22 cellular contexts compared by ENCODE assay signal in the genomic region with DNA sequence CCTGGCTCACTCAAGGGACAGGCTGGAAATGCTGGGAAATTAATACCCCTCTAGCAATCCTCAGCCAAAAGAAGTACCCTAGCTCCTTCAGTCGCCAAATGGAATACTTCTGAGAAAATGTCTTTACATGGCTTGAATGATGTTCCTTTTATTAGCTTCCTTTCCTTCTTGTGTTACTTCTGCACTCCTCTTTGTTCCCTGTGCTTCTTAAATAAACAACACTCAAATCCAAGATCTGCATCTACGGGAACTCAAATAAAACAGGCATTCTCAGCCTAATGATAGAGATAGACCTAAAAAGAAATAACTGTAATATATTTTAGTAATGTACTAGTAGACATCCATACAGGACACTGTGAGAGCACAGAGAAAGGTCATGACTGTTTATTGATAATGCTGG. TPM values are rescaled to one million over a fixed set of nuclear protein-coding genes. Genes with fewer than 3 reads are reported as not detected.
DNase-seq lines count a peak whose midpoint lies in the region; ATAC-seq and TF ChIP-seq lines count a peak whose summit lies in the region.
"Had no signal": no experiment of that assay in that cellular context is flagged by ENCODE, and none has a peak within 500 bp of the region (broad histone marks: within the 10 kb centered on the region; RNA-seq: fewer than 3 reads in every experiment).

No MANE protein-coding gene starts in this region.

- H3K27ac ChIP-seq in right cardiac atrium (ENCODE audit: low read length): peak overlapping the region; percentile 45
- H3K27ac ChIP-seq in right atrium auricular region: peak overlapping the region in 1 of 2 donors; percentile 15
- H3K27ac ChIP-seq in layer of hippocampus (ENCODE audit: low read depth, low read length): peak overlapping the region; percentile 47
- H3K27ac ChIP-seq in gastrocnemius medialis: peak overlapping the region; percentile 2 to 44 (median 25)
- H3K27ac ChIP-seq in PC-3 (ENCODE audit: low read length): no peak overlapping the region

- H4K20me1 ChIP-seq in PC-3 (ENCODE audit: low read length): no peaks in the 10 kb centered on the region

- H2AFZ ChIP-seq in PC-3 (ENCODE audit: low read length): no peak overlapping the region

- no peaks in the 10 kb centered on the region for H3K27me3 ChIP-seq in right cardiac atrium (ENCODE audit: control insufficient read depth, insufficient read depth)
- H3K27me3 ChIP-seq in right atrium auricular region: no peaks in the 10 kb centered on the region
- H3K27me3 ChIP-seq in layer of hippocampus (ENCODE audit: control insufficient read depth, insufficient read depth, low read length): no peaks in the 10 kb centered on the region
- H3K27me3 ChIP-seq in gastrocnemius medialis: no peaks in the 10 kb centered on the region
- no peaks in the 10 kb centered on the region for H3K27me3 ChIP-seq in PC-3 (ENCODE audit: low read length)

- in situ Hi-C loops in gastrocnemius medialis (cut with MboI; ENCODE audit: low sequenced_read_pairs in 4 of 4): no loop called here

- H3K4me1 ChIP-seq in right cardiac atrium (ENCODE audit: control insufficient read depth, insufficient read depth, low read length) (peaks cover 5% of the 10 kb centered on the region), right atrium auricular region (peaks cover 0 to 16% of the 10 kb centered on the region in 2 donors), gastrocnemius medialis (peaks cover 0 to 20% of the 10 kb centered on the region in 2 donors), PC-3 (ENCODE audit: insufficient read depth, low read length) (no peaks in the 10 kb centered on the region)

- ATAC-seq in right cardiac atrium (no peak), gastrocnemius medialis (no peak), PC-3 (no peak), GM19397 (IDR thresholded peaks at IDR 0.05; ENCODE audit: unreplicated experiment) (no peak)
- ATAC-seq: GM12878, HCT116 had no signal

- CTCF ChIA-PET in PC-3 (lab: Charles Lee): no interaction called here

- H3K4me3 ChIP-seq in right cardiac atrium (ENCODE audit: low read length): no peak overlapping the region
- H3K4me3 ChIP-seq in right atrium auricular region: no peak overlapping the region
- H3K4me3 ChIP-seq in gastrocnemius medialis: no peak overlapping the region
- no peak overlapping the region for H3K4me3 ChIP-seq in PC-3 (ENCODE audit: low read length)
- H3K4me3 ChIP-seq: GM12878 had no signal

- POLR2A ChIA-PET in PC-3 (lab: Charles Lee; ENCODE audit: unreplicated experiment): no interaction called here

- no peaks in the 10 kb centered on the region for H3K79me2 ChIP-seq in PC-3 (ENCODE audit: low read length)

- H3K9me2 ChIP-seq in PC-3 (replicated peaks; ENCODE audit: low read length): no peaks in the 10 kb centered on the region

- no peak for TF ChIP-seq CTCF in right atrium auricular region (IDR thresholded peaks at IDR 0.05)
- TF ChIP-seq CTCF in gastrocnemius medialis (IDR thresholded peaks at IDR 0.05 in 4 of 5, conservative IDR thresholded peaks at IDR 0.05 in 1 of 5): no peak
- no peak for TF ChIP-seq CTCF in PC-3 (conservative IDR thresholded peaks at IDR 0.05; ENCODE audit: low read depth, low read length)

- H3K27ac Mint-ChIP-seq in activated CD4-positive, alpha-beta T cell treated with anti-CD3 and anti-CD28 coated beads, Interleukin-2, amount 10 ng/mL, durations not matched to agents 24 days and 14 days: no peak overlapping the region
- H3K27ac Mint-ChIP-seq: CD4-positive, alpha-beta T cell had no signal

- no peak overlapping the region for H3K4me2 ChIP-seq in PC-3 (ENCODE audit: low read length)

- H3K4me3 Mint-ChIP-seq in activated CD4-positive, alpha-beta T cell treated with anti-CD3 and anti-CD28 coated beads, Interleukin-2, amount 10 ng/mL, durations not matched to agents 24 days and 14 days: no peak overlapping the region
- H3K4me3 Mint-ChIP-seq: CD4-positive, alpha-beta T cell had no signal

- peaks cover 77% of the 10 kb centered on the region for H3K36me3 ChIP-seq in right atrium auricular region
- H3K36me3 ChIP-seq in gastrocnemius medialis: peaks cover 4 to 50% of the 10 kb centered on the region in 2 donors
- H3K36me3 ChIP-seq in PC-3 (ENCODE audit: low read depth, low read length): no peaks in the 10 kb centered on the region

- no peak for DNase-seq in right cardiac atrium
- DNase-seq in right atrium auricular region (ENCODE audit: low spot score): no peak
- no peak for DNase-seq in gastrocnemius medialis
- DNase-seq in NCI-H2081 (lab: John Stamatoyannopoulos, UW): no peak
- no peak for DNase-seq in PC-3
- DNase-seq in activated CD4-positive, alpha-beta T cell treated with anti-CD3 and anti-CD28 coated beads, Interleukin-2, amount 10 ng/mL, durations not matched to agents 24 days and 14 days: no peak
- DNase-seq: AML-193; Calu3; CD4-positive, alpha-beta T cell; DMS79; IMR-90; MV-4-11; NCI-H1436; NCI-H2029 treated with DMSO at 0.1 percent for 48 hours; NCI-H524 had no signal

- H3K9ac ChIP-seq in PC-3 (ENCODE audit: low read length): no peak overlapping the region

- no peaks in the 10 kb centered on the region for H3F3A ChIP-seq in PC-3 (ENCODE audit: low read length, unreplicated experiment)

- intact Hi-C loops in right cardiac atrium (cut with DNase I): no loop called here
- intact Hi-C loops in gastrocnemius medialis (cut with DNase I; ENCODE audit: low total_unique reads): no loop called here
- intact Hi-C loops in PC-3 (cut with micrococcal nuclease): no loop called here
- intact Hi-C loops in activated CD4-positive, alpha-beta T cell treated with anti-CD3 and anti-CD28 coated beads, Interleukin-2, amount 10 ng/mL, durations not matched to agents 24 days and 14 days (cut with micrococcal nuclease): no loop called here

- peaks cover 2% of the 10 kb centered on the region for H3K9me3 Mint-ChIP-seq in activated CD4-positive, alpha-beta T cell treated with anti-CD3 and anti-CD28 coated beads, Interleukin-2, amount 10 ng/mL, durations not matched to agents 24 days and 14 days
- H3K9me3 Mint-ChIP-seq: CD4-positive, alpha-beta T cell had no signal

- 76% methylated on average over 2 of the region's 2 CpGs for WGBS in right cardiac atrium

- no TSS peak for BruUV-seq in PC-3 (replicated peaks; lab: Mats Ljungman, UMichigan)

- H3K4me1 Mint-ChIP-seq in activated CD4-positive, alpha-beta T cell treated with anti-CD3 and anti-CD28 coated beads, Interleukin-2, amount 10 ng/mL, durations not matched to agents 24 days and 14 days: peaks cover 3% of the 10 kb centered on the region

- peaks cover 1% of the 10 kb centered on the region for H3K27me3 Mint-ChIP-seq in activated CD4-positive, alpha-beta T cell treated with anti-CD3 and anti-CD28 coated beads, Interleukin-2, amount 10 ng/mL, durations not matched to agents 24 days and 14 days
- H3K27me3 Mint-ChIP-seq: CD4-positive, alpha-beta T cell had no signal

- H3K9me3 ChIP-seq in right cardiac atrium (ENCODE audit: control insufficient read depth, low read length): no peaks in the 10 kb centered on the region
- H3K9me3 ChIP-seq in right atrium auricular region: peaks cover 0 to 4% of the 10 kb centered on the region in 2 donors
- H3K9me3 ChIP-seq in gastrocnemius medialis: no peaks in the 10 kb centered on the region
- no peaks in the 10 kb centered on the region for H3K9me3 ChIP-seq in PC-3 (ENCODE audit: low read length)

- TF ChIP-seq POLR2A in gastrocnemius medialis (IDR thresholded peaks at IDR 0.05): no peak

- H3K36me3 Mint-ChIP-seq in activated CD4-positive, alpha-beta T cell treated with anti-CD3 and anti-CD28 coated beads, Interleukin-2, amount 10 ng/mL, durations not matched to agents 24 days and 14 days (ENCODE audit: low read depth): no peaks in the 10 kb centered on the region

RNA-seq across cellular contexts. Expression of gene SPARCL1, which starts 36.0 kb away (rescaled TPM):
- total RNA-seq in right cardiac atrium (100 to 1,000 TPM; 343 to 386 (median 355) TPM), right atrium auricular region (100 to 1,000 TPM; 501 to 627 TPM), gastrocnemius medialis (100 to 1,000 TPM; 225 to 357 (median 273) TPM), PC-3 (2014; rRNA removed) (not detected in 2 replicates)
- 492 TPM for polyA plus RNA-seq in right cardiac atrium
- not detected in 2 replicates for total RNA-seq in activated CD4-positive, alpha-beta T cell treated with anti-CD3 and anti-CD28 coated beads, Interleukin-2, amount 10 ng/mL, durations not matched to agents 24 days and 14 days
- total RNA-seq: Calu3; CD4-positive, alpha-beta T cell; G401; HT-29; IMR-90; LHCN-M2 had no signal
- polyA plus RNA-seq: IMR-90 had no signal

Comparison
In these comparisons a context has a peak if more than half of its experiments do, and no peak if none do; other contexts are left out.
1. RNA of gene SPARCL1, which starts 36.0 kb away (total RNA-seq): 501 to 627 TPM in right atrium auricular region, 343 to 386 TPM in right cardiac atrium and 225 to 357 TPM in gastrocnemius medialis; not detected in PC-3 and not detected in activated CD4-positive, alpha-beta T cell treated with anti-CD3 and anti-CD28 coated beads, Interleukin-2, amount 10 ng/mL, durations not matched to agents 24 days and 14 days; every median in the first group is over 100 times any median in the second.